1 cellular context compared by ENCODE assay signal in the genomic region with DNA sequence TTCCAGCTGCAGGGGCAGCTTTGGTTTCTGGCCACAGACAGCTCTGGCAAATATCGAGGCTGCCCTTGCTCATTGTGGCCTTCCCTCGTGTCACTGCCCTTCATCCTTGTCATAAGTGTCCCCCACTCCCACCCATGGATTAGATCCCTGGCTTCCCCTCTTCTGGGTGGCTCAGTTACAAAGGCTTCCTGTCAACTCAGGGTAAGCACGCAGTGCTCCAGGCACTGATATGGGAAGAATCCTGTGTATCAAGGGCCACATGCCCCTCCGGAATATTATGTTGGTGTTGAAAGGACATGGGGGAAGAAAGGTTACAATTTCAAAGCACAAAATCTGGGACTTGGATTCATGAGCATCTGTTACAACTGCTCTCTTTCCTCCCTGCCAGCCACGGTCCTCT.
TF ChIP-seq lines count a peak whose summit lies in the region.

No MANE protein-coding gene starts in this region.

TF ChIP-seq in GM23338, 12 proteins besides CTCF, POLR2A, EP300 and RAD21 (continued from another document):
- TF ChIP-seq, protein P1, sequence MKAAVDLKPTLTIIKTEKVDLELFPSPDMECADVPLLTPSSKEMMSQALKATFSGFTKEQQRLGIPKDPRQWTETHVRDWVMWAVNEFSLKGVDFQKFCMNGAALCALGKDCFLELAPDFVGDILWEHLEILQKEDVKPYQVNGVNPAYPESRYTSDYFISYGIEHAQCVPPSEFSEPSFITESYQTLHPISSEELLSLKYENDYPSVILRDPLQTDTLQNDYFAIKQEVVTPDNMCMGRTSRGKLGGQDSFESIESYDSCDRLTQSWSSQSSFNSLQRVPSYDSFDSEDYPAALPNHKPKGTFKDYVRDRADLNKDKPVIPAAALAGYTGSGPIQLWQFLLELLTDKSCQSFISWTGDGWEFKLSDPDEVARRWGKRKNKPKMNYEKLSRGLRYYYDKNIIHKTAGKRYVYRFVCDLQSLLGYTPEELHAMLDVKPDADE (IDR thresholded peaks at IDR 0.05): no peak
- no peak for TF ChIP-seq EZH2 (IDR thresholded peaks at IDR 0.05; ENCODE audit: low read depth, unreplicated experiment)
- no peak for TF ChIP-seq POLR2AphosphoS5 (IDR thresholded peaks at IDR 0.05; ENCODE audit: low read depth)
- TF ChIP-seq NANOG (IDR thresholded peaks at IDR 0.05; ENCODE audit: borderline replicate concordance): no peak
- no peak for TF ChIP-seq ZNF114 (CRISPR knock-in tag; IDR thresholded peaks at IDR 0.05)
- TF ChIP-seq JUNB (IDR thresholded peaks at IDR 0.05; ENCODE audit: unreplicated experiment): no peak
- TF ChIP-seq ZNF462 (CRISPR knock-in tag; IDR thresholded peaks at IDR 0.05): no peak
- no peak for TF ChIP-seq ZNF331 (CRISPR knock-in tag; IDR thresholded peaks at IDR 0.05; ENCODE audit: low read depth)
- TF ChIP-seq EZH2phosphoT487 (IDR thresholded peaks at IDR 0.05; ENCODE audit: unreplicated experiment): no peak
TF ChIP-seq in GM23338: peak in this region for 0.
